1 cellular context compared by ENCODE assay signal in the genomic region with DNA sequence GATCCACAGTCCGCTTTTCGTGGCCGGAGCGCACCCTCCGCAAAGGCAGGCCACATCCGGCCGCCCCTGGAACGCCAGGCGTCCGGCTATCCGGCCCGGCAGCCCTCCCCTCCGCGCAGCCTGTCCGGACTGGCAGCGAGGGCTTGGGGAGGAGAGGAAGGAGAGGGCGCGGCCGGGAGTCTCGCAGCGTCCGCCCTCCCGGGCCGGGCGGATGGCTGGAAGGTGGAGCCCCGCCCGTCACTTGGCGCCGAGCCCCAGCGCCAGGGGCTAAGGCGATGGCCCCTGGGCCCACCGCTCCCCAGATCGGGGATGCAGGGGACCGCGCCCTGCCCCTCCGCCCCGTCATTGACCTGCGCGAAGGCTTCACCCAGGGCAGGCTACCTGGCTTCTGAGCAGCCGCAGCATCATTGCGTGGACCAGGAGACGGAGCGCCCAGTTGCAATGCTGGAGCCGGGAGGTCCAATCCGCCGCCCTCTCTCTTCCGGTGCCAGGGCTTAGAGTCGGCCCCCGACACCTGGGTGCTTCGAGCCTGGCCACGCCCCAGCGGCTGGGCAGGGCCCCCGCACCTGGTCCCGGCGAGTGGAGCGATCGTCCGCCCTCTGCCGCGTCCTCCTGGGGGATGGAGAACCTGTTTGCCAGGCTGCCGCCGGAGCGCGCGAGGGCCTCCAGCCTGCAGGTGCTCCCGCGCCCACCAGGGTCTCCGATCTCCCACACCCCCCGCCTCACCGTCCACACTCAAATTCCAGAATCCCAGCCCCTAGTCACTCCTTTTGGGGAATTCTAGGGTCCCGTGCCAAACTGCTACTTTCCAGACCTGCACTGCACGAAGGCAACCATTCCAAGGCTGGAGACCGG.
A peak's percentile ranks its signal among the peaks of the same experiment; 100 is the strongest.
TF ChIP-seq lines count a peak whose summit lies in the region.

TSS of gene FUT1 (minus strand) at position 131 of the 855 bp plus-strand sequence. CDS start 1,360 bp downstream, outside the sequence.

TF ChIP-seq in HEK293, 187 proteins besides CTCF, POLR2A, EP300 and RAD21 (continued from another document):
- TF ChIP-seq, protein P1, sequence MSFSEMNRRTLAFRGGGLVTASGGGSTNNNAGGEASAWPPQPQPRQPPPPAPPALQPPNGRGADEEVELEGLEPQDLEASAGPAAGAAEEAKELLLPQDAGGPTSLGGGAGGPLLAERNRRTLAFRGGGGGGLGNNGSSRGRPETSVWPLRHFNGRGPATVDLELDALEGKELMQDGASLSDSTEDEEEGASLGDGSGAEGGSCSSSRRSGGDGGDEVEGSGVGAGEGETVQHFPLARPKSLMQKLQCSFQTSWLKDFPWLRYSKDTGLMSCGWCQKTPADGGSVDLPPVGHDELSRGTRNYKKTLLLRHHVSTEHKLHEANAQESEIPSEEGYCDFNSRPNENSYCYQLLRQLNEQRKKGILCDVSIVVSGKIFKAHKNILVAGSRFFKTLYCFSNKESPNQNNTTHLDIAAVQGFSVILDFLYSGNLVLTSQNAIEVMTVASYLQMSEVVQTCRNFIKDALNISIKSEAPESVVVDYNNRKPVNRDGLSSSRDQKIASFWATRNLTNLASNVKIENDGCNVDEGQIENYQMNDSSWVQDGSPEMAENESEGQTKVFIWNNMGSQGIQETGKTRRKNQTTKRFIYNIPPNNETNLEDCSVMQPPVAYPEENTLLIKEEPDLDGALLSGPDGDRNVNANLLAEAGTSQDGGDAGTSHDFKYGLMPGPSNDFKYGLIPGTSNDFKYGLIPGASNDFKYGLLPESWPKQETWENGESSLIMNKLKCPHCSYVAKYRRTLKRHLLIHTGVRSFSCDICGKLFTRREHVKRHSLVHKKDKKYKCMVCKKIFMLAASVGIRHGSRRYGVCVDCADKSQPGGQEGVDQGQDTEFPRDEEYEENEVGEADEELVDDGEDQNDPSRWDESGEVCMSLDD (tag by site-specific recombination; IDR thresholded peaks at IDR 0.05), result peak; percentile 91
- TF ChIP-seq ZNF621 (tag by site-specific recombination; IDR thresholded peaks at IDR 0.05) (no peak), WT1 (tag by site-specific recombination; IDR thresholded peaks at IDR 0.05) (peak; percentile 76)
- TF ChIP-seq, protein P2, sequence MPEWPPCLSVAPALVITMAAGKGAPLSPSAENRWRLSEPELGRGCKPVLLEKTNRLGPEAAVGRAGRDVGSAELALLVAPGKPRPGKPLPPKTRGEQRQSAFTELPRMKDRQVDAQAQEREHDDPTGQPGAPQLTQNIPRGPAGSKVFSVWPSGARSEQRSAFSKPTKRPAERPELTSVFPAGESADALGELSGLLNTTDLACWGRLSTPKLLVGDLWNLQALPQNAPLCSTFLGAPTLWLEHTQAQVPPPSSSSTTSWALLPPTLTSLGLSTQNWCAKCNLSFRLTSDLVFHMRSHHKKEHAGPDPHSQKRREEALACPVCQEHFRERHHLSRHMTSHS (tag by site-specific recombination; IDR thresholded peaks at IDR 0.05), result no peak
